Comparison of ENCODE assay signal across 1 cellular context in the genomic region with DNA sequence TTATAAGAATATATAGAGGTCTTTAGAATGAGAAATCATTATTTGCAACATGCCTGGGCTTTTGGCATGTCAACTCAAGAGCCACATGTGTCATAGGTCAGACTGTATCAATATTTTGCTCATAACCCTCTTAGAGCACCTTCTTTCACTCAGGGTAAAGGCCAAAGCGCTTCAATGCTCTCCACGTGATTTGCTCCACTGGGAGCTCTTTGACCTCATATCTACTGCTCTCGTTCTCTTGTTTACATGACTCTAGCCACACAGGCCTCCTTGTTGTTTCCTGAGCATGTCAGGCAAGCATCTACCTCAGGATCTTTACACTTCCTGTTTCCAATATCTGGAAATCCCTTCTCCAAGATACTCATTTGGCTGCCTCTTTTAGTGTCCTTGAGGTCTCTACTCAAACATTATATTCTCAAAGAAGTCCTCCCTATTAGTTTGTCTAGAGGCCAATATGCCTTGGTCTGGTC.
A peak's percentile ranks its signal among the peaks of the same experiment; 100 is the strongest.
TF ChIP-seq lines count a peak whose summit lies in the region.

No MANE protein-coding gene starts in this region.

TF ChIP-seq in HepG2, 621 proteins besides CTCF, POLR2A, EP300 and RAD21 (continued from another document and continues in another):
- peak; percentile 46; the same call in 1 of the 2 replicates for TF ChIP-seq REPIN1 (CRISPR knock-in tag; IDR thresholded peaks at IDR 0.05; ENCODE audit: borderline replicate concordance, low read depth)
- peak; percentile 76; the same call in 1 of the 2 replicates for TF ChIP-seq ZNF263 (CRISPR knock-in tag; IDR thresholded peaks at IDR 0.05)
- TF ChIP-seq PTBP1 (IDR thresholded peaks at IDR 0.05; ENCODE audit: low read depth, low read length, poor library complexity, severe bottlenecking), result no peak
- TF ChIP-seq ZNF589 (CRISPR knock-in tag; conservative IDR thresholded peaks at IDR 0.05), result no peak
- TF ChIP-seq IRF2 (CRISPR knock-in tag; IDR thresholded peaks at IDR 0.05), result peak; percentile 98
- TF ChIP-seq LCORL (IDR thresholded peaks at IDR 0.05), result no peak
- no peak; the same call in 1 of the 2 replicates for TF ChIP-seq LCORL (CRISPR knock-in tag; IDR thresholded peaks at IDR 0.05)
- TF ChIP-seq, protein P1, sequence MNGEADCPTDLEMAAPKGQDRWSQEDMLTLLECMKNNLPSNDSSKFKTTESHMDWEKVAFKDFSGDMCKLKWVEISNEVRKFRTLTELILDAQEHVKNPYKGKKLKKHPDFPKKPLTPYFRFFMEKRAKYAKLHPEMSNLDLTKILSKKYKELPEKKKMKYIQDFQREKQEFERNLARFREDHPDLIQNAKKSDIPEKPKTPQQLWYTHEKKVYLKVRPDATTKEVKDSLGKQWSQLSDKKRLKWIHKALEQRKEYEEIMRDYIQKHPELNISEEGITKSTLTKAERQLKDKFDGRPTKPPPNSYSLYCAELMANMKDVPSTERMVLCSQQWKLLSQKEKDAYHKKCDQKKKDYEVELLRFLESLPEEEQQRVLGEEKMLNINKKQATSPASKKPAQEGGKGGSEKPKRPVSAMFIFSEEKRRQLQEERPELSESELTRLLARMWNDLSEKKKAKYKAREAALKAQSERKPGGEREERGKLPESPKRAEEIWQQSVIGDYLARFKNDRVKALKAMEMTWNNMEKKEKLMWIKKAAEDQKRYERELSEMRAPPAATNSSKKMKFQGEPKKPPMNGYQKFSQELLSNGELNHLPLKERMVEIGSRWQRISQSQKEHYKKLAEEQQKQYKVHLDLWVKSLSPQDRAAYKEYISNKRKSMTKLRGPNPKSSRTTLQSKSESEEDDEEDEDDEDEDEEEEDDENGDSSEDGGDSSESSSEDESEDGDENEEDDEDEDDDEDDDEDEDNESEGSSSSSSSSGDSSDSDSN (CRISPR knock-in tag; IDR thresholded peaks at IDR 0.05), result no peak
- no peak for TF ChIP-seq ZNF879 (CRISPR knock-in tag; IDR thresholded peaks at IDR 0.05)
- TF ChIP-seq RBM22 (optimal IDR thresholded peaks at IDR 0.05; ENCODE audit: low read length), result no peak
- peak; percentile 96; the same call in 1 of the 2 replicates for TF ChIP-seq ZSCAN9 (CRISPR knock-in tag; IDR thresholded peaks at IDR 0.05; ENCODE audit: borderline replicate concordance)
- 0 out of 2 replicates have a peak, but pooled peaks have one; percentile 45 for TF ChIP-seq ZKSCAN5 (CRISPR knock-in tag; IDR thresholded peaks at IDR 0.05)
- TF ChIP-seq ZBTB42 (CRISPR knock-in tag; IDR thresholded peaks at IDR 0.05), result no peak
- TF ChIP-seq, protein P2, sequence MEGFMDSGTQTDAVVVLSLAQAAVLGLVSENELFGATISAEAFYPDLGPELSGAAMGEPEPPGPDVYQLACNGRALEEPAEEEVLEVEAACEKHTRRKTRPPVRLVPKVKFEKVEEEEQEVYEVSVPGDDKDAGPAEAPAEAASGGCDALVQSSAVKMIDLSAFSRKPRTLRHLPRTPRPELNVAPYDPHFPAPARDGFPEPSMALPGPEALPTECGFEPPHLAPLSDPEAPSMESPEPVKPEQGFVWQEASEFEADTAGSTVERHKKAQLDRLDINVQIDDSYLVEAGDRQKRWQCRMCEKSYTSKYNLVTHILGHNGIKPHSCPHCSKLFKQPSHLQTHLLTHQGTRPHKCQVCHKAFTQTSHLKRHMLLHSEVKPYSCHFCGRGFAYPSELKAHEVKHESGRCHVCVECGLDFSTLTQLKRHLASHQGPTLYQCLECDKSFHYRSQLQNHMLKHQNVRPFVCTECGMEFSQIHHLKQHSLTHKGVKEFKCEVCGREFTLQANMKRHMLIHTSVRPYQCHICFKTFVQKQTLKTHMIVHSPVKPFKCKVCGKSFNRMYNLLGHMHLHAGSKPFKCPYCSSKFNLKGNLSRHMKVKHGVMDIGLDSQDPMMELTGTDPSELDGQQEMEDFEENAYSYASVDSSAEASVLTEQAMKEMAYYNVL (CRISPR knock-in tag; IDR thresholded peaks at IDR 0.05; ENCODE audit: borderline replicate concordance), result peak; percentile 97
- TF ChIP-seq MAFG (CRISPR knock-in tag; IDR thresholded peaks at IDR 0.05), result no peak
- TF ChIP-seq, protein P3, sequence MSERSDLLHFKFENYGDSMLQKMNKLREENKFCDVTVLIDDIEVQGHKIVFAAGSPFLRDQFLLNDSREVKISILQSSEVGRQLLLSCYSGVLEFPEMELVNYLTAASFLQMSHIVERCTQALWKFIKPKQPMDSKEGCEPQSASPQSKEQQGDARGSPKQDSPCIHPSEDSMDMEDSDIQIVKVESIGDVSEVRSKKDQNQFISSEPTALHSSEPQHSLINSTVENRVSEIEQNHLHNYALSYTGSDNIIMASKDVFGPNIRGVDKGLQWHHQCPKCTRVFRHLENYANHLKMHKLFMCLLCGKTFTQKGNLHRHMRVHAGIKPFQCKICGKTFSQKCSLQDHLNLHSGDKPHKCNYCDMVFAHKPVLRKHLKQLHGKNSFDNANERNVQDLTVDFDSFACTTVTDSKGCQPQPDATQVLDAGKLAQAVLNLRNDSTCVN (CRISPR knock-in tag; IDR thresholded peaks at IDR 0.05; ENCODE audit: borderline replicate concordance), result peak; percentile 88; the same call in 1 of the 2 replicates
- peak; percentile 65; the same call in 1 of the 2 replicates for TF ChIP-seq ZNF501 (CRISPR knock-in tag; IDR thresholded peaks at IDR 0.05)
- TF ChIP-seq, protein P4, sequence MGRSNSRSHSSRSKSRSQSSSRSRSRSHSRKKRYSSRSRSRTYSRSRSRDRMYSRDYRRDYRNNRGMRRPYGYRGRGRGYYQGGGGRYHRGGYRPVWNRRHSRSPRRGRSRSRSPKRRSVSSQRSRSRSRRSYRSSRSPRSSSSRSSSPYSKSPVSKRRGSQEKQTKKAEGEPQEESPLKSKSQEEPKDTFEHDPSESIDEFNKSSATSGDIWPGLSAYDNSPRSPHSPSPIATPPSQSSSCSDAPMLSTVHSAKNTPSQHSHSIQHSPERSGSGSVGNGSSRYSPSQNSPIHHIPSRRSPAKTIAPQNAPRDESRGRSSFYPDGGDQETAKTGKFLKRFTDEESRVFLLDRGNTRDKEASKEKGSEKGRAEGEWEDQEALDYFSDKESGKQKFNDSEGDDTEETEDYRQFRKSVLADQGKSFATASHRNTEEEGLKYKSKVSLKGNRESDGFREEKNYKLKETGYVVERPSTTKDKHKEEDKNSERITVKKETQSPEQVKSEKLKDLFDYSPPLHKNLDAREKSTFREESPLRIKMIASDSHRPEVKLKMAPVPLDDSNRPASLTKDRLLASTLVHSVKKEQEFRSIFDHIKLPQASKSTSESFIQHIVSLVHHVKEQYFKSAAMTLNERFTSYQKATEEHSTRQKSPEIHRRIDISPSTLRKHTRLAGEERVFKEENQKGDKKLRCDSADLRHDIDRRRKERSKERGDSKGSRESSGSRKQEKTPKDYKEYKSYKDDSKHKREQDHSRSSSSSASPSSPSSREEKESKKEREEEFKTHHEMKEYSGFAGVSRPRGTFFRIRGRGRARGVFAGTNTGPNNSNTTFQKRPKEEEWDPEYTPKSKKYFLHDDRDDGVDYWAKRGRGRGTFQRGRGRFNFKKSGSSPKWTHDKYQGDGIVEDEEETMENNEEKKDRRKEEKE (IDR thresholded peaks at IDR 0.05), result no peak
- TF ChIP-seq, protein P5, sequence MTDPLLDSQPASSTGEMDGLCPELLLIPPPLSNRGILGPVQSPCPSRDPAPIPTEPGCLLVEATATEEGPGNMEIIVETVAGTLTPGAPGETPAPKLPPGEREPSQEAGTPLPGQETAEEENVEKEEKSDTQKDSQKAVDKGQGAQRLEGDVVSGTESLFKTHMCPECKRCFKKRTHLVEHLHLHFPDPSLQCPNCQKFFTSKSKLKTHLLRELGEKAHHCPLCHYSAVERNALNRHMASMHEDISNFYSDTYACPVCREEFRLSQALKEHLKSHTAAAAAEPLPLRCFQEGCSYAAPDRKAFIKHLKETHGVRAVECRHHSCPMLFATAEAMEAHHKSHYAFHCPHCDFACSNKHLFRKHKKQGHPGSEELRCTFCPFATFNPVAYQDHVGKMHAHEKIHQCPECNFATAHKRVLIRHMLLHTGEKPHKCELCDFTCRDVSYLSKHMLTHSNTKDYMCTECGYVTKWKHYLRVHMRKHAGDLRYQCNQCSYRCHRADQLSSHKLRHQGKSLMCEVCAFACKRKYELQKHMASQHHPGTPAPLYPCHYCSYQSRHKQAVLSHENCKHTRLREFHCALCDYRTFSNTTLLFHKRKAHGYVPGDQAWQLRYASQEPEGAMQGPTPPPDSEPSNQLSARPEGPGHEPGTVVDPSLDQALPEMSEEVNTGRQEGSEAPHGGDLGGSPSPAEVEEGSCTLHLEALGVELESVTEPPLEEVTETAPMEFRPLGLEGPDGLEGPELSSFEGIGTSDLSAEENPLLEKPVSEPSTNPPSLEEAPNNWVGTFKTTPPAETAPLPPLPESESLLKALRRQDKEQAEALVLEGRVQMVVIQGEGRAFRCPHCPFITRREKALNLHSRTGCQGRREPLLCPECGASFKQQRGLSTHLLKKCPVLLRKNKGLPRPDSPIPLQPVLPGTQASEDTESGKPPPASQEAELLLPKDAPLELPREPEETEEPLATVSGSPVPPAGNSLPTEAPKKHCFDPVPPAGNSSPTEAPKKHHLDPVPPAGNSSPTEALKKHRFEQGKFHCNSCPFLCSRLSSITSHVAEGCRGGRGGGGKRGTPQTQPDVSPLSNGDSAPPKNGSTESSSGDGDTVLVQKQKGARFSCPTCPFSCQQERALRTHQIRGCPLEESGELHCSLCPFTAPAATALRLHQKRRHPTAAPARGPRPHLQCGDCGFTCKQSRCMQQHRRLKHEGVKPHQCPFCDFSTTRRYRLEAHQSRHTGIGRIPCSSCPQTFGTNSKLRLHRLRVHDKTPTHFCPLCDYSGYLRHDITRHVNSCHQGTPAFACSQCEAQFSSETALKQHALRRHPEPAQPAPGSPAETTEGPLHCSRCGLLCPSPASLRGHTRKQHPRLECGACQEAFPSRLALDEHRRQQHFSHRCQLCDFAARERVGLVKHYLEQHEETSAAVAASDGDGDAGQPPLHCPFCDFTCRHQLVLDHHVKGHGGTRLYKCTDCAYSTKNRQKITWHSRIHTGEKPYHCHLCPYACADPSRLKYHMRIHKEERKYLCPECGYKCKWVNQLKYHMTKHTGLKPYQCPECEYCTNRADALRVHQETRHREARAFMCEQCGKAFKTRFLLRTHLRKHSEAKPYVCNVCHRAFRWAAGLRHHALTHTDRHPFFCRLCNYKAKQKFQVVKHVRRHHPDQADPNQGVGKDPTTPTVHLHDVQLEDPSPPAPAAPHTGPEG (CRISPR knock-in tag; IDR thresholded peaks at IDR 0.05), result peak; percentile 65; the same call in 1 of the 2 replicates
- TF ChIP-seq ZNF350 (CRISPR knock-in tag; IDR thresholded peaks at IDR 0.05; ENCODE audit: borderline replicate concordance, low read depth), result no peak; the same call in 1 of the 2 replicates
- 0 out of 2 replicates have a peak, but pooled peaks have one; percentile 44 for TF ChIP-seq ZNF761 (CRISPR knock-in tag; conservative IDR thresholded peaks at IDR 0.05)
- peak; percentile 97 for TF ChIP-seq RARA (CRISPR knock-in tag; IDR thresholded peaks at IDR 0.05)
- TF ChIP-seq ZNF180 (CRISPR knock-in tag; IDR thresholded peaks at IDR 0.05; ENCODE audit: borderline replicate concordance, low read depth), result no peak
- no peak for TF ChIP-seq SRSF4 (IDR thresholded peaks at IDR 0.05; ENCODE audit: low read depth, low read length, poor library complexity, severe bottlenecking)
- TF ChIP-seq, protein P6, sequence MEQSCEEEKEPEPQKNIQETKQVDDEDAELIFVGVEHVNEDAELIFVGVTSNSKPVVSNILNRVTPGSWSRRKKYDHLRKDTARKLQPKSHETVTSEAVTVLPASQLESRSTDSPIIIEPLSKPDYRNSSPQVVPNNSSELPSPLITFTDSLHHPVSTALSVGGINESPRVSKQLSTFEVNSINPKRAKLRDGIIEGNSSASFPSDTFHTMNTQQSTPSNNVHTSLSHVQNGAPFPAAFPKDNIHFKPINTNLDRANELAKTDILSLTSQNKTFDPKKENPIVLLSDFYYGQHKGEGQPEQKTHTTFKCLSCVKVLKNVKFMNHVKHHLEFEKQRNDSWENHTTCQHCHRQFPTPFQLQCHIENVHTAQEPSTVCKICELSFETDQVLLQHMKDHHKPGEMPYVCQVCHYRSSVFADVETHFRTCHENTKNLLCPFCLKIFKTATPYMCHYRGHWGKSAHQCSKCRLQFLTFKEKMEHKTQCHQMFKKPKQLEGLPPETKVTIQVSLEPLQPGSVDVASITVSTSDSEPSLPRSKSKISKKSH (CRISPR knock-in tag; IDR thresholded peaks at IDR 0.05; ENCODE audit: borderline replicate concordance), result no peak
- TF ChIP-seq BCL6 (CRISPR knock-in tag; IDR thresholded peaks at IDR 0.05), result peak; percentile 92
- peak; percentile 75 for TF ChIP-seq ZNF337 (CRISPR knock-in tag; IDR thresholded peaks at IDR 0.05; ENCODE audit: borderline replicate concordance, low read depth)
- no peak for TF ChIP-seq SALL2 (CRISPR knock-in tag; IDR thresholded peaks at IDR 0.05)
- TF ChIP-seq ZNF234 (CRISPR knock-in tag; conservative IDR thresholded peaks at IDR 0.05), result peak; percentile 39; the same call in 1 of the 2 replicates
- TF ChIP-seq, protein P7, sequence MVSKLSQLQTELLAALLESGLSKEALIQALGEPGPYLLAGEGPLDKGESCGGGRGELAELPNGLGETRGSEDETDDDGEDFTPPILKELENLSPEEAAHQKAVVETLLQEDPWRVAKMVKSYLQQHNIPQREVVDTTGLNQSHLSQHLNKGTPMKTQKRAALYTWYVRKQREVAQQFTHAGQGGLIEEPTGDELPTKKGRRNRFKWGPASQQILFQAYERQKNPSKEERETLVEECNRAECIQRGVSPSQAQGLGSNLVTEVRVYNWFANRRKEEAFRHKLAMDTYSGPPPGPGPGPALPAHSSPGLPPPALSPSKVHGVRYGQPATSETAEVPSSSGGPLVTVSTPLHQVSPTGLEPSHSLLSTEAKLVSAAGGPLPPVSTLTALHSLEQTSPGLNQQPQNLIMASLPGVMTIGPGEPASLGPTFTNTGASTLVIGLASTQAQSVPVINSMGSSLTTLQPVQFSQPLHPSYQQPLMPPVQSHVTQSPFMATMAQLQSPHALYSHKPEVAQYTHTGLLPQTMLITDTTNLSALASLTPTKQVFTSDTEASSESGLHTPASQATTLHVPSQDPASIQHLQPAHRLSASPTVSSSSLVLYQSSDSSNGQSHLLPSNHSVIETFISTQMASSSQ (IDR thresholded peaks at IDR 0.05; ENCODE audit: low read depth), result peak; percentile 80
- TF ChIP-seq, protein P7 (CRISPR knock-in tag; IDR thresholded peaks at IDR 0.05; ENCODE audit: borderline replicate concordance), result peak; percentile 87; the same call in 1 of the 2 replicates
- peak; percentile 90 for TF ChIP-seq DPF2 (CRISPR knock-in tag; IDR thresholded peaks at IDR 0.05; ENCODE audit: borderline replicate concordance, low read depth)
